Comparison of ENCODE assay signal across 15 cellular contexts in the genomic region with DNA sequence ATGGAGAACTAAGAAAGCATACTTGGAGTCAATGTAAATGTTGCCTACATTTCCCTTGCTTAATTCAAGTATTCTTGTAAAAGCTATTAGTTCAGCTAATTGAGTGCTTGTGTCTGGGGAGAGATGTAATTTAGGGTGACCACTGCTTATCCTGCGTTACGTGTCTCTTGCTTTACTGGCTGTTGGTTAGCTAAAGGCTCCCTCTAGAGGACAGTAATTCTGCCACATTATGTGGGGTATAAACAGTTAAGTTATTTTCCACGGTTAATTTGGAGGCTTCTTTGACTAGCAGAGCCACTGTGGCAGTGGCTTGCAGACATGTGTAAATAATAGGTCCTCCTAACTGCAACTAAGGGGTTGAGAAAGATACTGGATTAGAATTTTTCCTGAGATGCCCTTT. TPM values are rescaled to one million over a fixed set of nuclear protein-coding genes. Genes with fewer than 3 reads are reported as not detected.
DNase-seq lines count a peak whose midpoint lies in the region; ATAC-seq and TF ChIP-seq lines count a peak whose summit lies in the region.
"Had no signal": no experiment of that assay in that cellular context is flagged by ENCODE, and none has a peak within 500 bp of the region (broad histone marks: within the 10 kb centered on the region; RNA-seq: fewer than 3 reads in every experiment).

No MANE protein-coding gene starts in this region.

- H3K4me1 Mint-ChIP-seq in CD8-positive, alpha-beta T cell (ENCODE audit: low read depth): no peaks in the 10 kb centered on the region
- H3K4me1 Mint-ChIP-seq: activated naive CD8-positive, alpha-beta T cell treated with anti-CD3 and anti-CD28 coated beads, Interleukin-2, amount 50 U/mL, for 24 hours had no signal

- no peak overlapping the region for H3K4me2 ChIP-seq in Karpas-422 (ENCODE audit: low read depth, low read length, poor library complexity, severe bottlenecking)
- H3K4me2 ChIP-seq: BLaER1 treated with 17β-estradiol and CSF1 and Interleukin-3, amounts not matched to agents 10 nM and 100 nM had no signal

- DNase-seq in NCI-H748 (lab: John Stamatoyannopoulos, UW; ENCODE audit: unreplicated experiment): peak; percentile 1
- no peak for DNase-seq in NCI-H748 treated with DMSO at 0.1 percent for 48 hours (lab: John Stamatoyannopoulos, UW)
- peak; percentile 85 for DNase-seq in Karpas-422
- peak; percentile 4 for DNase-seq in brain microvascular endothelial cell
- no peak for DNase-seq in retinal pigment epithelial cell (ENCODE audit: low read depth)
- DNase-seq in CD8-positive, alpha-beta T cell: no peak
- no peak for DNase-seq in HPDE6-E6E7 (ENCODE audit: extremely low spot score)
- DNase-seq: activated naive CD8-positive, alpha-beta T cell treated with anti-CD3 and anti-CD28 coated beads, Interleukin-2, amount 50 U/mL, for 24 hours; NCI-H187 treated with DMSO at 0.1 percent for 48 hours; pancreas; SHP77 treated with DMSO at 0.1 percent for 48 hours; trophoblast cell had no signal

- H3K27ac Mint-ChIP-seq in CD8-positive, alpha-beta T cell: no peak overlapping the region
- H3K27ac Mint-ChIP-seq: activated naive CD8-positive, alpha-beta T cell treated with anti-CD3 and anti-CD28 coated beads, Interleukin-2, amount 50 U/mL, for 24 hours had no signal

- intact Hi-C loops in CD8-positive, alpha-beta T cell (cut with DNase I, micrococcal nuclease): no loop called here

- no peaks in the 10 kb centered on the region for H4K20me1 ChIP-seq in Karpas-422 (ENCODE audit: insufficient read depth, low read depth, low read length)
- H4K20me1 ChIP-seq: BLaER1 treated with 17β-estradiol and CSF1 and Interleukin-3, amounts not matched to agents 10 nM and 100 nM had no signal

- H3K36me3 ChIP-seq in Karpas-422 (ENCODE audit: insufficient read depth, low read length) (0 out of 2 replicates have a peak, but pooled peaks cover 3% of the 10 kb centered on the region), brain microvascular endothelial cell (replicated peaks) (no peaks in the 10 kb centered on the region)
- no peaks in the 10 kb centered on the region for H3K36me3 ChIP-seq in CD8-positive, alpha-beta T cell (ENCODE audit: insufficient read depth, low read length)
- H3K36me3 ChIP-seq: BLaER1 treated with 17β-estradiol and CSF1 and Interleukin-3, amounts not matched to agents 10 nM and 100 nM; pancreas had no signal

- CTCF ChIA-PET in CD8-positive, alpha-beta T cell (lab: Charles Lee): no interaction called here

- H3K27me3 ChIP-seq in Karpas-422 (ENCODE audit: low read length) (peaks cover 2% of the 10 kb centered on the region), brain microvascular endothelial cell (replicated peaks) (no peaks in the 10 kb centered on the region)
- no peaks in the 10 kb centered on the region for H3K27me3 ChIP-seq in CD8-positive, alpha-beta T cell (ENCODE audit: insufficient read depth, low read length)
- H3K27me3 ChIP-seq: BLaER1 treated with 17β-estradiol and CSF1 and Interleukin-3, amounts not matched to agents 10 nM and 100 nM; pancreas had no signal

- no peaks in the 10 kb centered on the region for H3K4me1 ChIP-seq in Karpas-422 (ENCODE audit: low read length)
- H3K4me1 ChIP-seq in CD8-positive, alpha-beta T cell (ENCODE audit: insufficient read depth, low read length): no peaks in the 10 kb centered on the region
- H3K4me1 ChIP-seq: BLaER1 treated with 17β-estradiol and CSF1 and Interleukin-3, amounts not matched to agents 10 nM and 100 nM; pancreas had no signal

- no peak for ATAC-seq in GM21515 (IDR thresholded peaks at IDR 0.05; ENCODE audit: unreplicated experiment)
- ATAC-seq in CD8-positive, alpha-beta T cell: no peak
- ATAC-seq: activated naive CD8-positive, alpha-beta T cell treated with anti-CD3 and anti-CD28 coated beads, Interleukin-2, amount 50 U/mL, for 24 hours; pancreas had no signal

- H3K4me3 ChIP-seq in Karpas-422 (ENCODE audit: low read length): no peak overlapping the region
- H3K4me3 ChIP-seq in brain microvascular endothelial cell (ENCODE audit: low read depth, low read length): no peak overlapping the region
- no peak overlapping the region for H3K4me3 ChIP-seq in retinal pigment epithelial cell (ENCODE audit: low read length)
- no peak overlapping the region for H3K4me3 ChIP-seq in CD8-positive, alpha-beta T cell (ENCODE audit: low read depth, low read length)
- H3K4me3 ChIP-seq: BLaER1 treated with 17β-estradiol and CSF1 and Interleukin-3, amounts not matched to agents 10 nM and 100 nM; pancreas had no signal

- peaks cover 8% of the 10 kb centered on the region for H3K27me3 Mint-ChIP-seq in CD8-positive, alpha-beta T cell (ENCODE audit: low read depth)

- no peaks in the 10 kb centered on the region for H3K9me2 ChIP-seq in Karpas-422 (replicated peaks; ENCODE audit: insufficient read depth, low read length)

- H3K9me3 Mint-ChIP-seq in CD8-positive, alpha-beta T cell: peaks cover 33% of the 10 kb centered on the region

- no peaks in the 10 kb centered on the region for H3K79me2 ChIP-seq in Karpas-422 (ENCODE audit: low read length)

- H3K9ac ChIP-seq in Karpas-422 (ENCODE audit: low read length): no peak overlapping the region
- H3K9ac ChIP-seq: BLaER1 treated with 17β-estradiol and CSF1 and Interleukin-3, amounts not matched to agents 10 nM and 100 nM had no signal

- no peak overlapping the region for H3K27ac ChIP-seq in Karpas-422 (ENCODE audit: low read length)
- H3K27ac ChIP-seq in brain microvascular endothelial cell: no peak overlapping the region
- no peak overlapping the region for H3K27ac ChIP-seq in CD8-positive, alpha-beta T cell (ENCODE audit: low read depth, low read length)
- H3K27ac ChIP-seq: BLaER1 treated with 17β-estradiol and CSF1 and Interleukin-3, amounts not matched to agents 10 nM and 100 nM; epithelial cell of prostate; pancreas had no signal

- TF ChIP-seq CTCF in brain microvascular endothelial cell (IDR thresholded peaks at IDR 0.05; ENCODE audit: low read depth, low read length, missing control alignments) (peak; percentile 26), retinal pigment epithelial cell (conservative IDR thresholded peaks at IDR 0.05; ENCODE audit: low read depth, low read length) (peak; percentile 22)
- no peak for TF ChIP-seq CTCF in CD8-positive, alpha-beta T cell (IDR thresholded peaks at IDR 0.05)

- in situ Hi-C loops in brain microvascular endothelial cell (cut with HindIII; ENCODE audit: low pct_ligation_motif_present, low sequenced_read_pairs): no loop called here

- POLR2A ChIA-PET in CD8-positive, alpha-beta T cell (lab: Charles Lee): no interaction called here

- H3K36me3 Mint-ChIP-seq in CD8-positive, alpha-beta T cell: peaks cover 1% of the 10 kb centered on the region

- no peak overlapping the region for H3K4me3 Mint-ChIP-seq in CD8-positive, alpha-beta T cell
- H3K4me3 Mint-ChIP-seq: activated naive CD8-positive, alpha-beta T cell treated with anti-CD3 and anti-CD28 coated beads, Interleukin-2, amount 50 U/mL, for 24 hours had no signal

- peaks cover 17% of the 10 kb centered on the region for H3K9me3 ChIP-seq in Karpas-422 (ENCODE audit: low read length)
- H3K9me3 ChIP-seq in CD8-positive, alpha-beta T cell (ENCODE audit: low read length): peaks cover 16% of the 10 kb centered on the region
- H3K9me3 ChIP-seq: pancreas had no signal

- H2AFZ ChIP-seq in Karpas-422 (ENCODE audit: low read length): no peak overlapping the region

RNA-seq across cellular contexts. Expression of a gene that starts 25.3 kb away (rescaled TPM):
- total RNA-seq in Karpas-422 (2014; rRNA removed; shearing (Covaris generic); ENCODE audit: low replicate concordance): 31.9 and 33.1 TPM in 2 replicates
- total RNA-seq in CD8-positive, alpha-beta T cell: 10 to 100 TPM; 54.8 to 55.5 TPM

Comparison
In these comparisons a context has a peak if more than half of its experiments do, and no peak if none do; other contexts are left out.
1. DNase-seq: peak in NCI-H748 (single experiment), Karpas-422 (single experiment) and brain microvascular endothelial cell (single experiment); none in NCI-H748 treated with DMSO at 0.1 percent for 48 hours (single experiment), retinal pigment epithelial cell (single experiment), CD8-positive, alpha-beta T cell (0 of 7) and HPDE6-E6E7 (single experiment).